8 cellular contexts compared by ENCODE assay signal in genomic region chr11:66345316-66345649, GRCh38. TPM values are rescaled to one million over a fixed set of nuclear protein-coding genes. Genes with fewer than 3 reads are reported as not detected.
A peak's percentile ranks its signal among the peaks of the same experiment; 100 is the strongest.
DNase-seq lines count a peak whose midpoint lies in the region; ATAC-seq and TF ChIP-seq lines count a peak whose summit lies in the region.

No MANE protein-coding gene starts in this region.

- H3K9me3 Mint-ChIP-seq in neural progenitor cell = peaks cover 4% of the 10 kb centered on the region

- H3K4me3 ChIP-seq in HUES48 (ENCODE audit: low read depth, low read length) = peak overlapping the region; percentile 87
- H3K4me3 ChIP-seq in colonic mucosa = peak overlapping the region; percentile 100
- peak overlapping the region; percentile 86 for H3K4me3 ChIP-seq in neural progenitor cell

- H3K27me3 ChIP-seq in HUES48 (ENCODE audit: control insufficient read depth, insufficient read depth, low read length) (peaks cover 4% of the 10 kb centered on the region; the same call in 1 of the 2 replicates), colonic mucosa (no peaks in the 10 kb centered on the region), neural progenitor cell (no peaks in the 10 kb centered on the region)

- no peak for DNase-seq in colonic mucosa
- DNase-seq in neural progenitor cell (ENCODE audit: low spot score) = no peak
- DNase-seq in NCI-H345 treated with DMSO at 0.1 percent for 48 hours (lab: John Stamatoyannopoulos, UW; ENCODE audit: unreplicated experiment) = no peak
- no peak for DNase-seq in HEK293T (ENCODE audit: extremely low spot score)

- H3F3A ChIP-seq in neural progenitor cell (ENCODE audit: low read depth) = peaks cover 49% of the 10 kb centered on the region

- peaks cover 13% of the 10 kb centered on the region for H4K20me1 ChIP-seq in neural progenitor cell (ENCODE audit: low read depth)

- H3K4me3 Mint-ChIP-seq in neural progenitor cell = peak overlapping the region; percentile 96

- peaks cover 4% of the 10 kb centered on the region for H3K36me3 Mint-ChIP-seq in neural progenitor cell

- H3K4me1 ChIP-seq in HUES48 (ENCODE audit: control insufficient read depth, insufficient read depth, low read length) = no peaks in the 10 kb centered on the region; the same call in 1 of the 2 replicates
- H3K4me1 ChIP-seq in colonic mucosa = peaks cover 25% of the 10 kb centered on the region
- H3K4me1 ChIP-seq in neural progenitor cell = peaks cover 26% of the 10 kb centered on the region

- H3K4me2 ChIP-seq in neural progenitor cell = peak overlapping the region; percentile 94

- peaks cover 39% of the 10 kb centered on the region for H3K79me2 ChIP-seq in neural progenitor cell (ENCODE audit: low read depth)

- TF ChIP-seq CTCF in colonic mucosa (IDR thresholded peaks at IDR 0.05) (no peak), neural progenitor cell (IDR thresholded peaks at IDR 0.05) (no peak)

- H2AFZ ChIP-seq in neural progenitor cell (replicated peaks) = no peak overlapping the region

- H3K36me3 ChIP-seq in HUES48 (ENCODE audit: control insufficient read depth, insufficient read depth, low read length) = peaks cover 26% of the 10 kb centered on the region
- peaks cover 6% of the 10 kb centered on the region for H3K36me3 ChIP-seq in colonic mucosa
- no peaks in the 10 kb centered on the region for H3K36me3 ChIP-seq in neural progenitor cell

- peaks cover 22% of the 10 kb centered on the region for H3K27me3 Mint-ChIP-seq in neural progenitor cell (ENCODE audit: insufficient read depth, low read depth)

- intact Hi-C loops in colonic mucosa (cut with DNase I) = no loop called here

- H3K9me3 ChIP-seq in HUES48 (ENCODE audit: control insufficient read depth, insufficient read depth, low read length) = no peaks in the 10 kb centered on the region
- H3K9me3 ChIP-seq in colonic mucosa = no peaks in the 10 kb centered on the region
- no peaks in the 10 kb centered on the region for H3K9me3 ChIP-seq in neural progenitor cell (ENCODE audit: low read depth)

- H3K9ac ChIP-seq in HUES48 (ENCODE audit: low read depth, low read length) (no peak overlapping the region), colonic mucosa (ENCODE audit: low read depth in 2 of 2, low read length in 2 of 2) (peak overlapping the region; percentile 64 to 98), neural progenitor cell (no peak overlapping the region)

- H3K27ac Mint-ChIP-seq in neural progenitor cell = peak overlapping the region; percentile 13

- POLR2A ChIA-PET in HEK293T (lab: Yijun Ruan, JAX) = interaction anchor here (0.8 to 4.4 kb wide), 8 partner anchors 9 to 498 kb away, joined by 3 to 19 read pairs (median 4); partner anchors contain the start of genes DPP3, RAB1B, RCE1 and RIN1

- peak overlapping the region; percentile 63 for H3K27ac ChIP-seq in HUES48 (ENCODE audit: low read depth, low read length)
- peak overlapping the region; percentile 77 for H3K27ac ChIP-seq in colonic mucosa
- no peak overlapping the region for H3K27ac ChIP-seq in neural progenitor cell

- CTCF ChIA-PET in HEK293T (lab: Yijun Ruan, JAX) = interaction anchor here (0.6 to 1.9 kb wide), 3 partner anchors 19 to 34 kb away, joined by 3 to 4 read pairs (median 4); no protein-coding TSS in a partner anchor

- peaks cover 45% of the 10 kb centered on the region for H3K4me1 Mint-ChIP-seq in neural progenitor cell

- ATAC-seq in GM18498 (IDR thresholded peaks at IDR 0.05; ENCODE audit: unreplicated experiment) (peak; percentile 4), HG02588 (IDR thresholded peaks at IDR 0.05; ENCODE audit: unreplicated experiment) (no peak), GM18511 (IDR thresholded peaks at IDR 0.05; ENCODE audit: unreplicated experiment) (no peak)

TF ChIP-seq in HEK293T, 16 proteins besides CTCF, POLR2A, EP300 and RAD21:
- TF ChIP-seq NFRKB (IDR thresholded peaks at IDR 0.05) (no peak), FOXM1 (IDR thresholded peaks at IDR 0.05; ENCODE audit: borderline replicate concordance) (no peak), L3MBTL2 (conservative IDR thresholded peaks at IDR 0.05) (no peak), HDGF (IDR thresholded peaks at IDR 0.05; ENCODE audit: borderline replicate concordance) (no peak), SP1 (IDR thresholded peaks at IDR 0.05) (no peak), ELF4 (IDR thresholded peaks at IDR 0.05) (no peak), FOXK2 (IDR thresholded peaks at IDR 0.05) (no peak), CTBP1 (IDR thresholded peaks at IDR 0.05; ENCODE audit: borderline replicate concordance) (no peak), ARNT (IDR thresholded peaks at IDR 0.05) (no peak), ZNF384 (IDR thresholded peaks at IDR 0.05) (no peak), FOXA1 (IDR thresholded peaks at IDR 0.05) (no peak), PKNOX1 (IDR thresholded peaks at IDR 0.05) (no peak)

RNA-seq across cellular contexts. Expression of gene BRMS1, which starts 0.4 kb away (rescaled TPM):
- total RNA-seq in colonic mucosa (10 to 100 TPM; 31.1 to 64.6 TPM), neural progenitor cell (ENCODE audit: low replicate concordance) (16.4 and 34.6 TPM in 2 replicates)

RNA-seq across cellular contexts. Expression of gene B4GAT1, which starts 2.1 kb away (rescaled TPM):
- total RNA-seq in colonic mucosa (10 to 100 TPM; 14.2 to 20.2 TPM), neural progenitor cell (ENCODE audit: low replicate concordance) (40.9 and 57.1 TPM in 2 replicates)

RNA-seq across cellular contexts. Expression of gene RIN1, which starts 9.0 kb away (rescaled TPM):
- total RNA-seq in colonic mucosa (10 to 100 TPM; 11.6 to 20.0 TPM), neural progenitor cell (ENCODE audit: low replicate concordance) (0.56 and 2.6 TPM in 2 replicates)

RNA-seq across cellular contexts. Expression of gene SLC29A2, which starts 26.3 kb away (rescaled TPM):
- total RNA-seq in colonic mucosa = 10 to 100 TPM; 20.2 to 28.3 TPM
- total RNA-seq in neural progenitor cell (ENCODE audit: low replicate concordance) = 6.9 and 15.3 TPM in 2 replicates

RNA-seq across cellular contexts. Expression of gene CD248, which starts 28.4 kb away (rescaled TPM):
- total RNA-seq in colonic mucosa = 1 to 10 TPM; 4.9 to 8.8 TPM
- total RNA-seq in neural progenitor cell (ENCODE audit: low replicate concordance) = 0.62 and 0.99 TPM in 2 replicates

Comparison
In these comparisons a context has a peak if more than half of its experiments do, and no peak if none do; other contexts are left out.
1. H3K9ac ChIP-seq: peak in colonic mucosa (2 of 2); none in HUES48 (single experiment) and neural progenitor cell (single experiment).
2. Peak in every context shown above with its lines, with median percentiles within 50 percentile points of each other: H3K4me3 ChIP-seq.